25 cellular contexts compared by ENCODE assay signal in genomic region chr11:12687216-12687623, GRCh38. TPM values are rescaled to one million over a fixed set of nuclear protein-coding genes. Genes with fewer than 3 reads are reported as not detected.
DNase-seq lines count a peak whose midpoint lies in the region; ATAC-seq, FAIRE-seq and TF ChIP-seq lines count a peak whose summit lies in the region.
"Had no signal": no experiment of that assay in that cellular context is flagged by ENCODE, and none has a peak within 500 bp of the region (broad histone marks: within the 10 kb centered on the region; RNA-seq: fewer than 3 reads in every experiment).

No MANE protein-coding gene starts in this region.

- dilution Hi-C loops in IMR-90 (cut with HindIII; ENCODE audit: low sequenced_read_pairs, unreplicated experiment) = loop anchor here (25.0 kb wide), 1 partner anchor 200 kb away; no protein-coding TSS in a partner anchor

- intact Hi-C loops in IMR-90 (cut with micrococcal nuclease) (no loop called here), heart left ventricle (cut with DNase I) (loop anchor here in 2 of 10 donors (5.0 to 10.0 kb wide), 2 partner anchors 35 to 58 kb away; no protein-coding TSS in a partner anchor)

- H2BK5ac ChIP-seq in IMR-90 (ENCODE audit: low read depth, low read length, poor library complexity, severe bottlenecking) = peak overlapping the region; percentile 9
- no peak overlapping the region for H2BK5ac ChIP-seq in H1 (ENCODE audit: low read depth, low read length)

- peak overlapping the region; percentile 94 for H3K4ac ChIP-seq in IMR-90 (ENCODE audit: low read depth, low read length)
- H3K4ac ChIP-seq in H1 (replicated peaks; ENCODE audit: insufficient read length, low read depth, low read length) = no peak overlapping the region

- in situ Hi-C loops in IMR-90 (cut with MboI; ENCODE audit: low sequenced_read_pairs) = no loop called here

- H2AFZ ChIP-seq in IMR-90 (replicated peaks; ENCODE audit: low read length, poor library complexity) (no peak overlapping the region), H1 (ENCODE audit: low read length) (no peak overlapping the region)

- H3K14ac ChIP-seq in IMR-90 (replicated peaks; ENCODE audit: low read depth, low read length) (peak overlapping the region; percentile 93), H1 (ENCODE audit: insufficient read length) (no peak overlapping the region)

- H3K9me1 ChIP-seq in IMR-90 (ENCODE audit: insufficient read depth, low read length) = peaks cover 61% of the 10 kb centered on the region

- H4K8ac ChIP-seq in IMR-90 (ENCODE audit: low read depth in 2 of 2, low read length in 2 of 2) (peak overlapping the region; percentile 20 to 54; a peak in 3 of 4 replicates), H1 (ENCODE audit: extremely low read depth, insufficient read depth, low read length) (no peak overlapping the region)

- DNase-seq in A549 (ENCODE audit: low read depth in 1 of 2, low spot score in 1 of 2) (no peak), IMR-90 (no peak), H1 (ENCODE audit: low read depth in 1 of 2, low spot score in 2 of 2) (no peak), T-helper 2 cell (no peak), heart left ventricle (no peak), cortex of kidney (lab: John Stamatoyannopoulos, UW) (no peak)
- DNase-seq: activated CD4-positive, alpha-beta T cell treated with anti-CD3 and anti-CD28 coated beads, Interleukin-2, amount 10 ng/mL, durations not matched to agents 24 days and 14 days; activated CD8-positive, alpha-beta memory T cell treated with anti-CD3 and anti-CD28 coated beads, Interleukin-2, amount 50 U/mL, for 4 hours; activated gamma-delta T cell; amygdala; CD4-positive, CD25-positive, alpha-beta regulatory T cell; left ventricle myocardium inferior; NCI-H1048; NCI-H2081 treated with DMSO at 0.1 percent for 48 hours; NCI-H526 treated with DMSO at 0.1 percent for 48 hours; ovary; stimulated activated CD4-positive, alpha-beta T cell treated with anti-CD3 and anti-CD28 coated beads, Interleukin-4, amount 100 ng/mL, for 4 hours; stimulated activated CD8-positive, alpha-beta memory T cell treated with anti-CD3 and anti-CD28 coated beads, Interleukin-4, amount 100 ng/mL, for 48 hours; tibial artery had no signal

- H3K4me3 ChIP-seq in A549 (no peak overlapping the region), IMR-90 (ENCODE audit: insufficient read depth, low read depth, low read length) (no peak overlapping the region), H1 (ENCODE audit: extremely low read depth in 1 of 4, insufficient read depth in 2 of 4, low read depth in 3 of 4, low read length in 4 of 4) (peak overlapping the region in 1 of 4 experiments; percentile 27; a peak in 1 of 8 replicates), heart left ventricle (no peak overlapping the region)
- H3K4me3 ChIP-seq: left ventricle myocardium inferior, ovary, SK-N-MC, skin epidermis, tibial artery had no signal

- H3K27ac ChIP-seq in A549 (peak overlapping the region; percentile 92 to 98), IMR-90 (ENCODE audit: insufficient read depth, low read length) (no peak overlapping the region), H1 (ENCODE audit: low read depth, low read length) (no peak overlapping the region), heart left ventricle (peak overlapping the region in 1 of 12 donors; percentile 54)
- H3K27ac ChIP-seq: left ventricle myocardium inferior, ovary, SK-N-MC had no signal

- H3K9me3 Mint-ChIP-seq in nephron = no peaks in the 10 kb centered on the region
- H3K9me3 Mint-ChIP-seq: activated CD4-positive, alpha-beta T cell treated with anti-CD3 and anti-CD28 coated beads, Interleukin-2, amount 10 ng/mL, durations not matched to agents 24 days and 14 days had no signal

- TF ChIP-seq CTCF in A549 (IDR thresholded peaks at IDR 0.05) (no peak), IMR-90 (conservative IDR thresholded peaks at IDR 0.05; ENCODE audit: low read depth, low read length) (no peak), H1 (IDR thresholded peaks at IDR 0.05; ENCODE audit: control extremely low read depth in 1 of 3, insufficient read depth in 1 of 3, low read depth in 1 of 3, low read length in 3 of 3) (no peak), nephron (IDR thresholded peaks at IDR 0.05; ENCODE audit: unreplicated experiment in 3 of 3) (no peak), heart left ventricle (IDR thresholded peaks at IDR 0.05) (no peak)

- H4K5ac ChIP-seq in IMR-90 (ENCODE audit: low read depth, low read length) = peak overlapping the region; percentile 24; the same call in 1 of the 2 replicates
- H4K5ac ChIP-seq in H1 (ENCODE audit: insufficient read length, low read depth, low read length) = no peak overlapping the region

- FAIRE-seq in A549 (lab: Jason Lieb, UNC) (no peak), H1 (lab: Jason Lieb, UNC) (no peak)
- FAIRE-seq: endometrium, frontal cortex had no signal

- H4K20me1 ChIP-seq in IMR-90 (ENCODE audit: insufficient read depth, low read length) (peaks cover 92% of the 10 kb centered on the region), H1 (replicated peaks in 1 of 2; ENCODE audit: control insufficient read depth in 1 of 2, insufficient read depth in 2 of 2, low read length in 2 of 2) (peaks cover 58 to 67% of the 10 kb centered on the region in 2 experiments)

- peaks cover 2% of the 10 kb centered on the region; the same call in 1 of the 2 replicates for H3K23me2 ChIP-seq in H1 (ENCODE audit: low read depth, low read length)

- H4K91ac ChIP-seq in IMR-90 (ENCODE audit: insufficient read depth, low read depth, low read length) (no peak overlapping the region), H1 (replicated peaks; ENCODE audit: insufficient read length, low read length) (no peak overlapping the region)

- peaks cover 2% of the 10 kb centered on the region for H3K36me3 Mint-ChIP-seq in nephron (ENCODE audit: low read depth)
- H3K36me3 Mint-ChIP-seq: CD4-positive, CD25-positive, alpha-beta regulatory T cell had no signal

- peaks cover 91% of the 10 kb centered on the region for H3K4me1 Mint-ChIP-seq in nephron
- H3K4me1 Mint-ChIP-seq: CD4-positive, CD25-positive, alpha-beta regulatory T cell had no signal

- H3K27ac Mint-ChIP-seq in nephron = peak overlapping the region; percentile 47 to 76 (median 64)
- H3K27ac Mint-ChIP-seq: activated CD4-positive, alpha-beta T cell treated with anti-CD3 and anti-CD28 coated beads, Interleukin-2, amount 10 ng/mL, durations not matched to agents 24 days and 14 days; CD4-positive, CD25-positive, alpha-beta regulatory T cell had no signal

- TF ChIP-seq EP300 in A549 (IDR thresholded peaks at IDR 0.05) (no peak), H1 (IDR thresholded peaks at IDR 0.05; ENCODE audit: borderline replicate concordance in 1 of 2, low read depth in 2 of 2, low read length in 2 of 2) (no peak)

- H3K56ac ChIP-seq in IMR-90 (ENCODE audit: extremely low read depth, insufficient read depth, low read length) (no peak overlapping the region), H1 (replicated peaks; ENCODE audit: insufficient read length, low read depth, low read length) (no peak overlapping the region)

- no TSS peak for BruUV-seq in IMR-90 (replicated peaks; lab: Mats Ljungman, UMichigan)

- H2BK12ac ChIP-seq in H1 (ENCODE audit: low read depth, low read length) = no peak overlapping the region

- H3K36me3 ChIP-seq in IMR-90 (ENCODE audit: control insufficient read depth, insufficient read depth, low read length) (no peaks in the 10 kb centered on the region; the same call in 1 of the 2 replicates), H1 (ENCODE audit: control insufficient read depth in 2 of 4, insufficient read depth in 4 of 4, low read length in 3 of 4) (no peaks in the 10 kb centered on the region), heart left ventricle (no peaks in the 10 kb centered on the region)
- H3K36me3 ChIP-seq: left ventricle myocardium inferior, ovary, tibial artery had no signal

- H3K18ac ChIP-seq in IMR-90 (ENCODE audit: low read depth, low read length) = peak overlapping the region; percentile 40; the same call in 1 of the 2 replicates
- no peak overlapping the region for H3K18ac ChIP-seq in H1 (ENCODE audit: extremely low read depth, low read length)

- H3K4me1 ChIP-seq in A549 (peaks cover 100% of the 10 kb centered on the region), IMR-90 (ENCODE audit: control insufficient read depth, insufficient read depth, low read length) (peaks cover 56% of the 10 kb centered on the region), H1 (replicated peaks in 1 of 4; ENCODE audit: control insufficient read depth in 3 of 4, insufficient read depth in 4 of 4, low read length in 3 of 4) (peaks cover 21 to 61% (median 41%) of the 10 kb centered on the region in 4 experiments), heart left ventricle (peaks cover 5 to 83% (median 59%) of the 10 kb centered on the region in 12 donors)

- peaks cover 12 to 98% of the 10 kb centered on the region in 2 experiments for H3K79me2 ChIP-seq in H1 (ENCODE audit: control insufficient read depth in 1 of 2, insufficient read depth in 2 of 2, low read length in 2 of 2)

- no peaks in the 10 kb centered on the region for H3K27me3 Mint-ChIP-seq in nephron (ENCODE audit: low read depth)

- H2BK120ac ChIP-seq in IMR-90 (ENCODE audit: low read depth, low read length) (peak overlapping the region; percentile 92), H1 (replicated peaks; ENCODE audit: low read depth, low read length) (no peak overlapping the region)

- no peak for TF ChIP-seq RAD21 in A549 (conservative IDR thresholded peaks at IDR 0.05 in 1 of 2, IDR thresholded peaks at IDR 0.05 in 1 of 2)
- TF ChIP-seq RAD21 in IMR-90 (IDR thresholded peaks at IDR 0.05; ENCODE audit: low read length) = no peak
- no peak for TF ChIP-seq RAD21 in H1 (IDR thresholded peaks at IDR 0.05 in 1 of 2, conservative IDR thresholded peaks at IDR 0.05 in 1 of 2; ENCODE audit: low read depth in 2 of 2, low read length in 2 of 2)

- 53% methylated on average over 1 of the region's 1 CpG for WGBS in A549 (ENCODE audit: missing lambda C conversion rate)
- WGBS in IMR-90 (ENCODE audit: extremely low coverage in 2 of 2, insufficient read length in 1 of 2), 2 experiments = no CpG with 5 or more reads among the region's 1 CpG
- WGBS in H1 (ENCODE audit: extremely low coverage in 1 of 2, insufficient coverage in 1 of 2, insufficient read length in 1 of 2, insufficient replicate concordance in 2 of 2, low coverage in 1 of 2, low lambda C conversion rate in 2 of 2, missing lambda C conversion rate in 1 of 2), 2 experiments = 37% methylated on average over 1 of the region's 1 CpG; no CpG with 5 or more reads in 1 of the 2 experiments
- 58 to 75% (median 71%) methylated on average over 1 of the region's 1 CpG for WGBS in heart left ventricle, 4 donors

- H3K23ac ChIP-seq in IMR-90 (ENCODE audit: low read depth, low read length) = peak overlapping the region; percentile 87
- H3K23ac ChIP-seq in H1 (ENCODE audit: insufficient read length) = no peak overlapping the region

- H2AK5ac ChIP-seq in IMR-90 (ENCODE audit: low read depth, low read length) = peak overlapping the region; percentile 68; the same call in 1 of the 2 replicates
- H2AK5ac ChIP-seq in H1 (ENCODE audit: low read depth, low read length) = peak overlapping the region; percentile 46; the same call in 1 of the 2 replicates

- no peaks in the 10 kb centered on the region for H3K9me3 ChIP-seq in A549
- H3K9me3 ChIP-seq in IMR-90 (ENCODE audit: control insufficient read depth, insufficient read depth, low read length) = no peaks in the 10 kb centered on the region
- H3K9me3 ChIP-seq in H1 (ENCODE audit: insufficient read depth in 2 of 2, low read depth in 1 of 2, low read length in 1 of 2) = no peaks in the 10 kb centered on the region
- no peaks in the 10 kb centered on the region for H3K9me3 ChIP-seq in heart left ventricle
- H3K9me3 ChIP-seq: left ventricle myocardium inferior, ovary, tibial artery had no signal

- H3K4me2 ChIP-seq in A549 = peak overlapping the region; percentile 90
- H3K4me2 ChIP-seq in IMR-90 (ENCODE audit: low read depth, low read length) = no peak overlapping the region
- H3K4me2 ChIP-seq in H1 (ENCODE audit: insufficient read depth in 1 of 2, low read depth in 2 of 2, low read length in 2 of 2) = peak overlapping the region; percentile 48 to 67

- POLR2A ChIA-PET in A549 (lab: Yijun Ruan, JAX) = interaction anchor here (0.5 kb wide), 1 partner anchor 156 kb away, joined by 3 read pairs; no protein-coding TSS in a partner anchor
- POLR2A ChIA-PET in IMR-90 (lab: Charles Lee; ENCODE audit: unreplicated experiment) = no interaction called here
- POLR2A ChIA-PET in H1 (lab: Charles Lee; ENCODE audit: partially characterized antibody) = interaction anchor here (1.5 kb wide), 1 partner anchor 9 kb away, joined by 5 read pairs; no protein-coding TSS in a partner anchor

- H3K79me1 ChIP-seq in IMR-90 (ENCODE audit: low read depth in 1 of 2, low read length in 2 of 2) = peaks cover 0 to 88% of the 10 kb centered on the region in 2 experiments; a peak in 2 of 4 replicates
- H3K79me1 ChIP-seq in H1 (ENCODE audit: low read depth, low read length) = peaks cover 17% of the 10 kb centered on the region

- ATAC-seq in A549 (no peak), IMR-90 (ENCODE audit: low read depth) (no peak), GM21529 (IDR thresholded peaks at IDR 0.05; ENCODE audit: unreplicated experiment) (no peak), heart left ventricle (no peak)

- H2BK20ac ChIP-seq in IMR-90 (ENCODE audit: low read depth, low read length) (peak overlapping the region; percentile 94; the same call in 1 of the 2 replicates), H1 (ENCODE audit: low read length) (no peak overlapping the region; the same call in 1 of the 2 replicates)

- TF ChIP-seq POLR2A in A549 (IDR thresholded peaks at IDR 0.05; ENCODE audit: low read length) = no peak
- TF ChIP-seq POLR2A in IMR-90 (IDR thresholded peaks at IDR 0.05; ENCODE audit: low read depth, low read length) = no peak
- no peak for TF ChIP-seq POLR2A in H1 (IDR thresholded peaks at IDR 0.05; ENCODE audit: control extremely low read depth in 1 of 2, low read depth in 2 of 2, low read length in 2 of 2)
- no peak for TF ChIP-seq POLR2A in heart left ventricle (IDR thresholded peaks at IDR 0.05)

- H3K27me3 ChIP-seq in IMR-90 (ENCODE audit: control insufficient read depth, insufficient read depth, low read length) (no peaks in the 10 kb centered on the region), H1 (replicated peaks in 1 of 4; ENCODE audit: control insufficient read depth in 3 of 4, extremely low read depth in 1 of 4, insufficient read depth in 3 of 4, low read length in 3 of 4) (peaks cover 0 to 12% (median 9%) of the 10 kb centered on the region in 4 experiments; a peak in 5 of 7 replicates), heart left ventricle (peaks cover 0 to 8% (median 0%) of the 10 kb centered on the region in 9 donors)
- H3K27me3 ChIP-seq: ovary, tibial artery had no signal

- no peak overlapping the region for H3K9ac ChIP-seq in IMR-90 (ENCODE audit: low read depth, low read length)
- no peak overlapping the region for H3K9ac ChIP-seq in H1 (replicated peaks in 1 of 4; ENCODE audit: extremely low read depth in 1 of 4, low read depth in 3 of 4, low read length in 3 of 4)

- CTCF ChIA-PET in A549 (lab: Yijun Ruan, JAX) = interaction anchor here (0.9 kb wide), 1 partner anchor 127 kb away, joined by 3 read pairs; no protein-coding TSS in a partner anchor
- CTCF ChIA-PET in IMR-90 (lab: Yijun Ruan, JAX) = interaction anchor here (0.6 kb wide), 1 partner anchor 284 kb away, joined by 3 read pairs; no protein-coding TSS in a partner anchor
- CTCF ChIA-PET in H1 (lab: Charles Lee; ENCODE audit: partially characterized antibody) = interaction anchor here (0.6 kb wide), 1 partner anchor 1946 kb away, joined by 3 read pairs; no protein-coding TSS in a partner anchor

- H3K4me3 Mint-ChIP-seq in nephron = no peak overlapping the region
- H3K4me3 Mint-ChIP-seq: activated CD4-positive, alpha-beta T cell treated with anti-CD3 and anti-CD28 coated beads, Interleukin-2, amount 10 ng/mL, durations not matched to agents 24 days and 14 days; CD4-positive, CD25-positive, alpha-beta regulatory T cell had no signal

- no peak overlapping the region for H2AK9ac ChIP-seq in IMR-90 (replicated peaks; ENCODE audit: low read depth, low read length, poor library complexity)

- H2BK15ac ChIP-seq in IMR-90 (ENCODE audit: low read depth, low read length) = peak overlapping the region; percentile 2; the same call in 2 of the 3 replicates
- no peak overlapping the region for H2BK15ac ChIP-seq in H1 (ENCODE audit: low read length)

RNA-seq across cellular contexts. Expression of gene TEAD1, which starts 13.0 kb away (rescaled TPM):
- polyA plus RNA-seq in A549 (2011; rRNA removed) = 110 and 112 TPM in 2 replicates
- polyA plus RNA-seq in A549 (2012; cell fraction: cytosol; rRNA removed) = 29.0 and 41.5 TPM in 2 replicates
- 45.0 and 63.7 TPM in 2 replicates for polyA plus RNA-seq in A549 (2012; cell fraction: nucleus; rRNA removed)
- polyA plus RNA-seq in A549 (2017; fragmentation: RNase III; extraction: RNeasy Plus Mini Kit Qiagen cat#74134 plus additional on column Dnase treatment) = 110 to 116 TPM (median 111 TPM) in 3 replicates
- polyA minus RNA-seq in A549 (2011; rRNA and poly(A)+ RNA removed) = 144 and 157 TPM in 2 replicates
- 69.2 and 95.5 TPM in 2 replicates for total RNA-seq in IMR-90 (2012; rRNA removed)
- 45.4 and 51.8 TPM in 2 replicates for polyA plus RNA-seq in IMR-90 (2012; rRNA removed)
- polyA plus RNA-seq in IMR-90 (2012; cell fraction: cytosol; rRNA removed) = 15.4 and 16.1 TPM in 2 replicates
- polyA plus RNA-seq in IMR-90 (2012; cell fraction: nucleus; rRNA removed; ENCODE audit: low replicate concordance) = 38.7 and 130 TPM in 2 replicates
- total RNA-seq in H1 (2021; fragmentation: NEBNext Ultra II Directional; extraction: Animal tissue kit (Norgen Biotek cat#: 25700)) = 62.8 and 67.4 TPM in 2 replicates
- polyA plus RNA-seq in H1 (2011; rRNA removed) = 15.6 and 17.2 TPM in 2 replicates
- polyA plus RNA-seq in H1 (2011; cell fraction: cytosol; rRNA removed) = 19.0 TPM
- polyA plus RNA-seq in H1 (2011; cell fraction: nucleus; rRNA removed) = 31.2 TPM
- 15.4 to 30.4 TPM (median 23.4 TPM) in 4 replicates for polyA plus RNA-seq in H1 (2012, experiment 1 of 2)
- 1.0 TPM for polyA plus RNA-seq in H1 (2012, experiment 2 of 2)
- 20.0 TPM for polyA plus RNA-seq in H1 (2013, experiment 1 of 2)
- polyA plus RNA-seq in H1 (2013, experiment 2 of 2) = 19.5 TPM
- polyA minus RNA-seq in H1 (2011; rRNA and poly(A)+ RNA removed) = 54.9 and 60.0 TPM in 2 replicates
- 29.1 TPM for polyA minus RNA-seq in H1 (2011; cell fraction: cytosol; rRNA and poly(A)+ RNA removed)
- polyA minus RNA-seq in H1 (2011; cell fraction: nucleus; rRNA and poly(A)+ RNA removed) = 73.7 TPM
- total RNA-seq in heart left ventricle = 100 to 1,000 TPM in 7 of 9 donors, 10 to 100 TPM in 2; 89.8 to 161 (median 116) TPM
- 10 to 100 TPM; 14.4 to 88.5 TPM for polyA plus RNA-seq in heart left ventricle
- polyA plus RNA-seq: CD4-positive, CD25-positive, alpha-beta regulatory T cell had no signal

Comparison
In these comparisons a context has a peak if more than half of its experiments do, and no peak if none do; other contexts are left out.
1. H3K27ac ChIP-seq: peak in A549 (2 of 2); none in IMR-90 (single experiment) and H1 (single experiment).
2. Of the 18 proteins assayed by ChIP-seq in both H1 and A549: peak only in H1: none; only in A549: HDAC2 and KDM1A; in both: none; in neither: 16.